ENCODE assay signal across 1 cellular context in the genomic region with DNA sequence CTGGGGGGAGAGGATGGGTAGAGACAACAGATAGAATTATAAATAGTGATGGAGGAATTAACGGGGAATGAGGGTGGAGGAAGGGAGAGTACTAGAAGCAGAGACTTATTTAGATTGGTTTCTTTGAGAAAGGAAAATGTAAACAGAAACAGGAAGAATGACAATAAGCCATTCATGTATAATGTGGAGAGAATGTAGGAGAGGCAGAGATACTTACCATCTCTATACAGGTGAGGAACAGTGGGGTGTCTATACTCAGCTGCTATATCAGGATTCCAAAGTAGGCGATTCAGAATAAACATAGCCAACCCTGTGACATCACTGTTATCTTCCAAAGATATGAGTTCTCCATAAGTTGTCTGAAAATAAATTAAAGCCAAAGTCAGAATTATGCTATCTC.
TF ChIP-seq lines count a peak whose summit lies in the region.

No MANE protein-coding gene starts in this region.

TF ChIP-seq in H1, 55 proteins besides CTCF, POLR2A, EP300 and RAD21:
- TF ChIP-seq TAF7 (optimal IDR thresholded peaks at IDR 0.05; ENCODE audit: borderline replicate concordance, low read depth, low read length), result no peak
- peak; percentile 18; the same call in 1 of the 2 replicates for TF ChIP-seq SP1 (IDR thresholded peaks at IDR 0.05; ENCODE audit: low read depth, low read length)
- 0 out of 2 replicates have a peak, but pooled peaks have one; percentile 38 for TF ChIP-seq TCF12 (IDR thresholded peaks at IDR 0.05; ENCODE audit: low read depth, low read length)
